1 cellular context compared by ENCODE assay signal in genomic region chr14:68043752-68044151, GRCh38.
TF ChIP-seq lines count a peak whose summit lies in the region.

No MANE protein-coding gene starts in this region.

TF ChIP-seq in GM12878, 131 proteins besides CTCF, POLR2A, EP300 and RAD21 (continued from another document):
- no peak for TF ChIP-seq HSF1 (IDR thresholded peaks at IDR 0.05; ENCODE audit: low read depth, low read length)
- TF ChIP-seq PBX3 (IDR thresholded peaks at IDR 0.05; ENCODE audit: insufficient replicate concordance, low read depth, low read length), result no peak
- no peak for TF ChIP-seq PAX5 (IDR thresholded peaks at IDR 0.05; ENCODE audit: borderline replicate concordance, low read depth, low read length)
- no peak for TF ChIP-seq JUNB (IDR thresholded peaks at IDR 0.05)
- no peak for TF ChIP-seq BACH1 (IDR thresholded peaks at IDR 0.05; ENCODE audit: borderline replicate concordance)
- TF ChIP-seq PRDM15 (CRISPR knock-in tag; IDR thresholded peaks at IDR 0.05), result no peak
- TF ChIP-seq WRNIP1 (IDR thresholded peaks at IDR 0.05; ENCODE audit: borderline replicate concordance, low read depth, low read length), result no peak
- no peak for TF ChIP-seq USF1 (IDR thresholded peaks at IDR 0.05; ENCODE audit: borderline replicate concordance, extremely low read length, insufficient read depth, low read depth, low read length)
- no peak for TF ChIP-seq IRF5 (IDR thresholded peaks at IDR 0.05; ENCODE audit: borderline replicate concordance)
- TF ChIP-seq IRF4 (IDR thresholded peaks at IDR 0.05; ENCODE audit: low read depth, low read length), result no peak
- TF ChIP-seq RELB (IDR thresholded peaks at IDR 0.05; ENCODE audit: low read depth), result no peak
